8 cellular contexts compared by ENCODE assay signal in the genomic region with DNA sequence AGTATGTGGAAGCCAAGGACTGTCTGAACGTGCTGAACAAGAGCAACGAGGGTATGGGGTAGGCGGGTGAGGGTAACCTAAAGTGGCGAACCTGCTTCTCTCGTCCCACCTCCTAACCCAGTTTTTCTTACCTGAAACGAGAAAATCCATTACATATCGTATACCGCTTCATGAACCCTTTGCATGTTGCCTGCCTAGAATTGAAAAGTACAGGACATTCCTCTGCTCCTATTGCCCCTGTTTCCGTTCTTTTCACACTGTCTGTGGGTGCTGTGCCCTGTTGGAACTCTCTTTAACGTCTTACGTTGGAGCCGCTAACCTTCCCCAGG. TPM values are rescaled to one million over a fixed set of nuclear protein-coding genes. Genes with fewer than 3 reads are reported as not detected.
DNase-seq lines count a peak whose midpoint lies in the region; ATAC-seq, FAIRE-seq and TF ChIP-seq lines count a peak whose summit lies in the region.

No MANE protein-coding gene starts in this region.

- H3K27me3 ChIP-seq in CD8-positive, alpha-beta memory T cell (ENCODE audit: insufficient read depth, low read length, poor library complexity, severe bottlenecking) = no peaks in the 10 kb centered on the region
- H3K27me3 ChIP-seq in SJSA1 (replicated peaks) = no peaks in the 10 kb centered on the region
- H3K27me3 ChIP-seq in esophagus muscularis mucosa = no peaks in the 10 kb centered on the region
- H3K27me3 ChIP-seq in ovary = no peaks in the 10 kb centered on the region

- no peak for ATAC-seq in HG03521 (IDR thresholded peaks at IDR 0.05; ENCODE audit: unreplicated experiment)

- H3K4me3 ChIP-seq in CD8-positive, alpha-beta memory T cell (ENCODE audit: low read length) = peak overlapping the region; percentile 90
- H3K4me3 ChIP-seq in SJSA1 = peak overlapping the region; percentile 68
- peak overlapping the region; percentile 73 to 88 (median 82) for H3K4me3 ChIP-seq in esophagus muscularis mucosa
- H3K4me3 ChIP-seq in ovary = peak overlapping the region; percentile 61

- WGBS in esophagus muscularis mucosa = 5% methylated on average over 12 of the region's 12 CpGs
- WGBS in ovary, 3 donors = 1 to 2% (median 2%) methylated on average over 12 of the region's 12 CpGs

- H3K36me3 Mint-ChIP-seq in CD8-positive, alpha-beta memory T cell = peaks cover 0 to 46% (median 4%) of the 10 kb centered on the region in 3 donors

- peak overlapping the region; percentile 93 to 100 (median 99) for H3K27ac Mint-ChIP-seq in CD8-positive, alpha-beta memory T cell

- H3K4me1 ChIP-seq in CD8-positive, alpha-beta memory T cell (ENCODE audit: insufficient read depth, low read length) = peaks cover 46% of the 10 kb centered on the region
- H3K4me1 ChIP-seq in SJSA1 (replicated peaks) = peaks cover 26% of the 10 kb centered on the region
- peaks cover 36 to 57% (median 52%) of the 10 kb centered on the region in 4 donors for H3K4me1 ChIP-seq in esophagus muscularis mucosa
- peaks cover 7% of the 10 kb centered on the region for H3K4me1 ChIP-seq in ovary (ENCODE audit: insufficient read depth)

- intact Hi-C loops in esophagus muscularis mucosa (cut with DNase I) (no loop called here), ovary (cut with DNase I) (loop anchor here in 1 of 4 donors (2.0 kb wide), 1 partner anchor 25 kb away; a partner anchor contains a TSS)

- no peak for TF ChIP-seq EP300 in esophagus muscularis mucosa (IDR thresholded peaks at IDR 0.05)
- TF ChIP-seq EP300 in ovary (IDR thresholded peaks at IDR 0.05) = no peak

- no peak for FAIRE-seq in RCC 7860 (lab: Jason Lieb, UNC)

- H3K9me3 Mint-ChIP-seq in CD8-positive, alpha-beta memory T cell = no peaks in the 10 kb centered on the region

- H3K27me3 Mint-ChIP-seq in CD8-positive, alpha-beta memory T cell = no peaks in the 10 kb centered on the region

- H3K4me3 Mint-ChIP-seq in CD8-positive, alpha-beta memory T cell = peak overlapping the region; percentile 97 to 100 (median 100)

- H3K9me3 ChIP-seq in CD8-positive, alpha-beta memory T cell (ENCODE audit: low read length) = no peaks in the 10 kb centered on the region
- H3K9me3 ChIP-seq in SJSA1 (replicated peaks) (no peaks in the 10 kb centered on the region), esophagus muscularis mucosa (no peaks in the 10 kb centered on the region), ovary (no peaks in the 10 kb centered on the region)

- CTCF ChIA-PET in CD8-positive, alpha-beta memory T cell (lab: Charles Lee) = interaction anchor here (0.7 to 11.3 kb wide), 8 partner anchors 9 to 165 kb away, joined by 3 to 192 read pairs (median 6); a partner anchor contains a TSS

- no peak for DNase-seq in CD8-positive, alpha-beta memory T cell
- DNase-seq in SJSA1 (ENCODE audit: low read depth in 1 of 2, low spot score in 2 of 2) (no peak), esophagus muscularis mucosa (ENCODE audit: extremely low spot score) (no peak), ovary (no peak), RCC 7860 (ENCODE audit: low spot score) (no peak), NCI-H345 treated with DMSO at 0.1 percent for 48 hours (lab: John Stamatoyannopoulos, UW; ENCODE audit: unreplicated experiment) (no peak)
- DNase-seq in stimulated activated CD4-positive, alpha-beta T cell treated with anti-CD3 and anti-CD28 coated beads, Interleukin-4, amount 100 ng/mL, for 4 hours = no peak

- TF ChIP-seq POLR2A in esophagus muscularis mucosa (IDR thresholded peaks at IDR 0.05; ENCODE audit: low read depth) (no peak), ovary (IDR thresholded peaks at IDR 0.05) (no peak)

- no peak for TF ChIP-seq CTCF in esophagus muscularis mucosa (IDR thresholded peaks at IDR 0.05)
- TF ChIP-seq CTCF in ovary (IDR thresholded peaks at IDR 0.05) = no peak

- peaks cover 13% of the 10 kb centered on the region for H3K36me3 ChIP-seq in CD8-positive, alpha-beta memory T cell (ENCODE audit: insufficient read depth, low read length)
- H3K36me3 ChIP-seq in SJSA1 = peaks cover 79% of the 10 kb centered on the region
- H3K36me3 ChIP-seq in esophagus muscularis mucosa = peaks cover 0 to 19% (median 9%) of the 10 kb centered on the region in 4 donors
- no peaks in the 10 kb centered on the region for H3K36me3 ChIP-seq in ovary

- H3K4me1 Mint-ChIP-seq in CD8-positive, alpha-beta memory T cell = peaks cover 49 to 59% (median 53%) of the 10 kb centered on the region in 3 donors

- peak overlapping the region; percentile 87 for H3K27ac ChIP-seq in CD8-positive, alpha-beta memory T cell (ENCODE audit: low read depth, low read length)
- H3K27ac ChIP-seq in SJSA1 = peak overlapping the region; percentile 69
- peak overlapping the region; percentile 81 to 91 (median 84) for H3K27ac ChIP-seq in esophagus muscularis mucosa (replicated peaks in 1 of 4)
- peak overlapping the region; percentile 45 to 77 for H3K27ac ChIP-seq in ovary

- POLR2A ChIA-PET in CD8-positive, alpha-beta memory T cell (lab: Charles Lee) = interaction anchor here (0.5 to 2.0 kb wide), 15 partner anchors 21 to 290 kb away, joined by 3 to 12 read pairs (median 4); a partner anchor contains a TSS

RNA-seq across cellular contexts. Expression of a gene that starts 0.5 kb away (rescaled TPM):
- 100 to 1,000 TPM; 380 to 385 TPM for total RNA-seq in CD8-positive, alpha-beta memory T cell
- polyA plus RNA-seq in CD8-positive, alpha-beta memory T cell = 1,325 TPM
- 450 and 523 TPM in 2 replicates for total RNA-seq in SJSA1 (2014; rRNA removed; shearing (Covaris generic))
- 100 to 1,000 TPM; 446 to 812 (median 631) TPM for total RNA-seq in esophagus muscularis mucosa
- 1,000 to 10,000 TPM in 2 of 7 donors, 100 to 1,000 TPM in 5; 603 to 1,792 (median 728) TPM for total RNA-seq in ovary
- 1,000 to 10,000 TPM; 1,635 to 1,700 TPM for polyA plus RNA-seq in ovary

RNA-seq across cellular contexts. Expression of a gene that starts 3.6 kb away (rescaled TPM):
- total RNA-seq in CD8-positive, alpha-beta memory T cell = 10 to 100 TPM; 81.1 to 82.5 TPM
- 67.9 TPM for polyA plus RNA-seq in CD8-positive, alpha-beta memory T cell
- 40.6 and 45.1 TPM in 2 replicates for total RNA-seq in SJSA1 (2014; rRNA removed; shearing (Covaris generic))
- total RNA-seq in esophagus muscularis mucosa (10 to 100 TPM; 41.6 to 63.0 (median 46.2) TPM), ovary (10 to 100 TPM; 45.3 to 80.3 (median 57.8) TPM)
- 10 to 100 TPM; 29.9 to 75.5 TPM for polyA plus RNA-seq in ovary

RNA-seq across cellular contexts. Expression of a gene that starts 25.6 kb away (rescaled TPM):
- 10 to 100 TPM; 77.9 to 79.7 TPM for total RNA-seq in CD8-positive, alpha-beta memory T cell
- polyA plus RNA-seq in CD8-positive, alpha-beta memory T cell = 38.9 TPM
- 51.8 and 52.0 TPM in 2 replicates for total RNA-seq in SJSA1 (2014; rRNA removed; shearing (Covaris generic))
- total RNA-seq in esophagus muscularis mucosa = 10 to 100 TPM; 35.1 to 46.2 (median 38.3) TPM
- 10 to 100 TPM; 23.4 to 47.6 (median 43.0) TPM for total RNA-seq in ovary
- polyA plus RNA-seq in ovary = 10 to 100 TPM; 41.4 to 42.9 TPM

RNA-seq across cellular contexts. Expression of a gene that starts 27.8 kb away (rescaled TPM):
- 10 to 100 TPM; 58.4 to 63.4 TPM for total RNA-seq in CD8-positive, alpha-beta memory T cell
- polyA plus RNA-seq in CD8-positive, alpha-beta memory T cell = not detected
- total RNA-seq in SJSA1 (2014; rRNA removed; shearing (Covaris generic)) = 20.2 and 28.0 TPM in 2 replicates
- 1 to 10 TPM in 1 of 4 donors, under 1 TPM in 3; under 0.01 to 2.0 (median 0.24) TPM for total RNA-seq in esophagus muscularis mucosa
- total RNA-seq in ovary = 1 to 10 TPM in 1 of 7 donors, under 1 TPM in 6; 0.11 to 1.6 (median 0.24) TPM
- under 1 TPM; 0.37 to 0.40 TPM for polyA plus RNA-seq in ovary

RNA-seq across cellular contexts. Expression of a gene that starts 40.3 kb away (rescaled TPM):
- total RNA-seq in CD8-positive, alpha-beta memory T cell = not detected
- not detected for polyA plus RNA-seq in CD8-positive, alpha-beta memory T cell
- not detected in 2 replicates for total RNA-seq in SJSA1 (2014; rRNA removed; shearing (Covaris generic))
- total RNA-seq in esophagus muscularis mucosa (not detected), ovary (not detected)
- polyA plus RNA-seq in ovary = under 1 TPM; 0.02 to 0.10 TPM
